Comparison of ENCODE assay signal across 19 cellular contexts in genomic region chr12:75863475-75863874, GRCh38.
DNase-seq lines count a peak whose midpoint lies in the region; ATAC-seq and TF ChIP-seq lines count a peak whose summit lies in the region.
"Had no signal": no experiment of that assay in that cellular context is flagged by ENCODE, and none has a peak within 500 bp of the region (broad histone marks: within the 10 kb centered on the region; RNA-seq: fewer than 3 reads in every experiment).

No MANE protein-coding gene starts in this region.

- no CpG with 5 or more reads among the region's 7 CpGs for WGBS in IMR-90 (ENCODE audit: extremely low coverage in 2 of 2, insufficient read length in 1 of 2), 2 experiments
- whole genome bisulfite sequencing in trophoblast cell (ENCODE audit: extremely low coverage, insufficient coverage, insufficient read length): no CpG with 5 or more reads among the region's 7 CpGs

- H2BK20ac ChIP-seq in IMR-90 (ENCODE audit: low read depth, low read length): peak overlapping the region; percentile 97

- peaks cover 11% of the 10 kb centered on the region for H3K4me1 ChIP-seq in IMR-90 (ENCODE audit: control insufficient read depth, insufficient read depth, low read length)
- no peaks in the 10 kb centered on the region for H3K4me1 ChIP-seq in trophoblast cell (ENCODE audit: control insufficient read depth in 1 of 2, insufficient read depth in 2 of 2, low read length in 2 of 2)
- H3K4me1 ChIP-seq: BLaER1 treated with 17β-estradiol and CSF1 and Interleukin-3, amounts not matched to agents 10 nM and 100 nM had no signal

- TF ChIP-seq POLR2A in IMR-90 (IDR thresholded peaks at IDR 0.05; ENCODE audit: low read depth, low read length): no peak
- no peak for TF ChIP-seq POLR2A in erythroblast (IDR thresholded peaks at IDR 0.05; ENCODE audit: low read length)

- no TSS peak for BruUV-seq in IMR-90 (replicated peaks; lab: Mats Ljungman, UMichigan)

- H3K27me3 Mint-ChIP-seq in naive thymus-derived CD8-positive, alpha-beta T cell: peaks cover 0 to 1% (median 0%) of the 10 kb centered on the region in 5 donors

- H3K36me3 ChIP-seq in IMR-90 (ENCODE audit: control insufficient read depth, insufficient read depth, low read length) (no peaks in the 10 kb centered on the region), trophoblast cell (ENCODE audit: control insufficient read depth in 1 of 2, insufficient read depth in 2 of 2, low read length in 2 of 2) (no peaks in the 10 kb centered on the region)
- H3K36me3 ChIP-seq: BLaER1 treated with 17β-estradiol and CSF1 and Interleukin-3, amounts not matched to agents 10 nM and 100 nM; left ventricle myocardium inferior had no signal

- H2AFZ ChIP-seq in IMR-90 (replicated peaks; ENCODE audit: low read length, poor library complexity) (peak overlapping the region; percentile 82), trophoblast cell (ENCODE audit: insufficient read depth, low read length, poor library complexity) (no peak overlapping the region)

- no peak overlapping the region for H3K4me3 Mint-ChIP-seq in naive thymus-derived CD8-positive, alpha-beta T cell
- H3K4me3 Mint-ChIP-seq: activated naive CD4-positive, alpha-beta T cell treated with anti-CD3 and anti-CD28 coated beads, Interleukin-2, amount 10 ng/mL, durations not matched to agents 7 days and 5 days; endodermal cell had no signal

- intact Hi-C loops in IMR-90 (cut with micrococcal nuclease): no loop called here

- peak overlapping the region; percentile 74; the same call in 1 of the 2 replicates for H3K23ac ChIP-seq in IMR-90 (ENCODE audit: low read depth, low read length)
- no peak overlapping the region for H3K23ac ChIP-seq in trophoblast cell (ENCODE audit: low read length)

- H4K8ac ChIP-seq in IMR-90 (ENCODE audit: low read depth in 2 of 2, low read length in 2 of 2): peak overlapping the region; percentile 77 to 94
- no peak overlapping the region for H4K8ac ChIP-seq in trophoblast cell (ENCODE audit: low read depth, low read length)

- H4K91ac ChIP-seq in IMR-90 (ENCODE audit: insufficient read depth, low read depth, low read length): peak overlapping the region; percentile 87
- H4K91ac ChIP-seq in trophoblast cell (ENCODE audit: low read depth, low read length): no peak overlapping the region

- H3K9me1 ChIP-seq in IMR-90 (ENCODE audit: insufficient read depth, low read length): 0 out of 2 replicates have a peak, but pooled peaks cover 4% of the 10 kb centered on the region

- no peak for TF ChIP-seq RAD21 in IMR-90 (IDR thresholded peaks at IDR 0.05; ENCODE audit: low read length)

- no peak overlapping the region for H3K9ac ChIP-seq in IMR-90 (ENCODE audit: low read depth, low read length)
- H3K9ac ChIP-seq in trophoblast cell (ENCODE audit: low read length): no peak overlapping the region
- H3K9ac ChIP-seq: BLaER1 treated with 17β-estradiol and CSF1 and Interleukin-3, amounts not matched to agents 10 nM and 100 nM had no signal

- peak overlapping the region; percentile 66 for H2BK12ac ChIP-seq in trophoblast cell (ENCODE audit: low read length)

- no peaks in the 10 kb centered on the region for H3K4me1 Mint-ChIP-seq in naive thymus-derived CD8-positive, alpha-beta T cell
- H3K4me1 Mint-ChIP-seq: endodermal cell had no signal

- peak overlapping the region; percentile 91 for H2AK5ac ChIP-seq in IMR-90 (ENCODE audit: low read depth, low read length)
- no peak overlapping the region for H2AK5ac ChIP-seq in trophoblast cell (ENCODE audit: low read length)

- H3K14ac ChIP-seq in IMR-90 (replicated peaks; ENCODE audit: low read depth, low read length) (peak overlapping the region; percentile 94), trophoblast cell (ENCODE audit: low read length) (no peak overlapping the region)

- no peak overlapping the region for H4K12ac ChIP-seq in trophoblast cell (ENCODE audit: low read depth, low read length)

- H3K18ac ChIP-seq in IMR-90 (ENCODE audit: low read depth, low read length) (peak overlapping the region; percentile 74), trophoblast cell (ENCODE audit: low read length) (no peak overlapping the region)

- CTCF ChIA-PET in IMR-90 (lab: Yijun Ruan, JAX) (interaction anchor here (0.6 kb wide), 1 partner anchor 242 kb away, joined by 3 read pairs; no protein-coding TSS in a partner anchor), RWPE1 (lab: Yijun Ruan, JAX) (interaction anchor here (0.9 kb wide), 1 partner anchor 9 kb away, joined by 3 read pairs; no protein-coding TSS in a partner anchor)

- H3K27me3 ChIP-seq in IMR-90 (ENCODE audit: control insufficient read depth, insufficient read depth, low read length): no peaks in the 10 kb centered on the region
- no peaks in the 10 kb centered on the region for H3K27me3 ChIP-seq in trophoblast cell (ENCODE audit: insufficient read depth, low read length)
- H3K27me3 ChIP-seq: BLaER1 treated with 17β-estradiol and CSF1 and Interleukin-3, amounts not matched to agents 10 nM and 100 nM had no signal

- peak overlapping the region; percentile 82 for H4K5ac ChIP-seq in IMR-90 (ENCODE audit: low read depth, low read length)

- H2BK5ac ChIP-seq in IMR-90 (ENCODE audit: low read depth, low read length, poor library complexity, severe bottlenecking) (peak overlapping the region; percentile 69), trophoblast cell (ENCODE audit: low read depth, low read length, poor library complexity) (no peak overlapping the region)

- ATAC-seq in IMR-90 (ENCODE audit: low read depth): peak; percentile 11
- ATAC-seq in naive thymus-derived CD8-positive, alpha-beta T cell: no peak
- ATAC-seq in GM21717 (IDR thresholded peaks at IDR 0.05; ENCODE audit: unreplicated experiment): no peak
- no peak for ATAC-seq in GM19395 (IDR thresholded peaks at IDR 0.05; ENCODE audit: unreplicated experiment)

- dilution Hi-C loops in IMR-90 (cut with HindIII; ENCODE audit: low sequenced_read_pairs, unreplicated experiment): no loop called here

- peak overlapping the region; percentile 77 for H3K27ac ChIP-seq in IMR-90 (ENCODE audit: insufficient read depth, low read length)
- H3K27ac ChIP-seq in RWPE1: peak overlapping the region; percentile 75
- H3K27ac ChIP-seq in epithelial cell of prostate: peak overlapping the region; percentile 99
- no peak overlapping the region for H3K27ac ChIP-seq in trophoblast cell (ENCODE audit: low read depth, low read length)
- H3K27ac ChIP-seq: BLaER1 treated with 17β-estradiol and CSF1 and Interleukin-3, amounts not matched to agents 10 nM and 100 nM; HL-60; left ventricle myocardium inferior had no signal

- H2BK120ac ChIP-seq in IMR-90 (ENCODE audit: low read depth, low read length) (peak overlapping the region; percentile 95), trophoblast cell (ENCODE audit: insufficient read depth, low read length, poor library complexity) (no peak overlapping the region)

- in situ Hi-C loops in IMR-90 (cut with MboI; ENCODE audit: low sequenced_read_pairs): no loop called here

- H3K27ac Mint-ChIP-seq in naive thymus-derived CD8-positive, alpha-beta T cell: no peak overlapping the region
- H3K27ac Mint-ChIP-seq: activated naive CD4-positive, alpha-beta T cell treated with anti-CD3 and anti-CD28 coated beads, Interleukin-2, amount 10 ng/mL, durations not matched to agents 7 days and 5 days; endodermal cell had no signal

- H3K36me3 Mint-ChIP-seq in naive thymus-derived CD8-positive, alpha-beta T cell: peaks cover 0 to 7% (median 0%) of the 10 kb centered on the region in 3 donors
- H3K36me3 Mint-ChIP-seq: activated naive CD4-positive, alpha-beta T cell treated with anti-CD3 and anti-CD28 coated beads, Interleukin-2, amount 10 ng/mL, durations not matched to agents 7 days and 5 days had no signal

- H2BK15ac ChIP-seq in IMR-90 (ENCODE audit: low read depth, low read length): peak overlapping the region; percentile 85; the same call in 2 of the 3 replicates

- no peak overlapping the region for H3K56ac ChIP-seq in IMR-90 (ENCODE audit: extremely low read depth, insufficient read depth, low read length)

- no peak for TF ChIP-seq CTCF in IMR-90 (conservative IDR thresholded peaks at IDR 0.05; ENCODE audit: low read depth, low read length)
- no peak for TF ChIP-seq CTCF in RWPE1 (conservative IDR thresholded peaks at IDR 0.05; ENCODE audit: low read depth)

- no peaks in the 10 kb centered on the region for H4K20me1 ChIP-seq in IMR-90 (ENCODE audit: insufficient read depth, low read length)
- H4K20me1 ChIP-seq: BLaER1 treated with 17β-estradiol and CSF1 and Interleukin-3, amounts not matched to agents 10 nM and 100 nM had no signal

- H3K9me3 Mint-ChIP-seq in naive thymus-derived CD8-positive, alpha-beta T cell: peaks cover 0 to 15% (median 2%) of the 10 kb centered on the region in 9 donors
- H3K9me3 Mint-ChIP-seq: activated naive CD4-positive, alpha-beta T cell treated with anti-CD3 and anti-CD28 coated beads, Interleukin-2, amount 10 ng/mL, durations not matched to agents 7 days and 5 days had no signal

- POLR2A ChIA-PET in IMR-90 (lab: Charles Lee; ENCODE audit: unreplicated experiment): no interaction called here
- POLR2A ChIA-PET in RWPE1 (lab: Yijun Ruan, JAX; ENCODE audit: low non-redundant PET): no interaction called here
- POLR2A ChIA-PET in naive thymus-derived CD8-positive, alpha-beta T cell (lab: Charles Lee): no interaction called here

- H3K4me3 ChIP-seq in IMR-90 (ENCODE audit: insufficient read depth, low read depth, low read length) (no peak overlapping the region), trophoblast cell (ENCODE audit: low read depth, low read length) (no peak overlapping the region)
- H3K4me3 ChIP-seq: BLaER1 treated with 17β-estradiol and CSF1 and Interleukin-3, amounts not matched to agents 10 nM and 100 nM; left ventricle myocardium inferior had no signal

- H3K4ac ChIP-seq in IMR-90 (ENCODE audit: low read depth, low read length) (peak overlapping the region; percentile 95), trophoblast cell (ENCODE audit: low read depth, low read length) (no peak overlapping the region)

- DNase-seq in IMR-90: peak; percentile 20
- DNase-seq in RWPE1 (ENCODE audit: low spot score): peak; percentile 49
- peak; percentile 29 for DNase-seq in epithelial cell of prostate (ENCODE audit: low read depth, low spot score)
- DNase-seq in trophoblast cell: no peak
- DNase-seq in erythroblast (lab: John Stamatoyannopoulos, UW): no peak
- DNase-seq in naive thymus-derived CD8-positive, alpha-beta T cell: no peak
- DNase-seq: activated CD4-positive, alpha-beta T cell treated with anti-CD3 and anti-CD28 coated beads, Interleukin-2, amount 50 U/mL, for 4 hours; activated naive CD4-positive, alpha-beta T cell treated with anti-CD3 and anti-CD28 coated beads, Interleukin-2, amount 10 ng/mL, durations not matched to agents 7 days and 5 days; activated T-cell treated with anti-CD3 and anti-CD28 coated beads for 4 hours; DMS 273 treated with DMSO at 0.1 percent for 48 hours; endodermal cell; left ventricle myocardium inferior; NCI-H1092; NCI-H774; retina had no signal

- H3K79me1 ChIP-seq in IMR-90 (ENCODE audit: low read depth in 1 of 2, low read length in 2 of 2) (no peaks in the 10 kb centered on the region), trophoblast cell (ENCODE audit: low read length) (no peaks in the 10 kb centered on the region)

- H2AK9ac ChIP-seq in IMR-90 (replicated peaks; ENCODE audit: low read depth, low read length, poor library complexity): no peak overlapping the region

- H3K9me3 ChIP-seq in IMR-90 (ENCODE audit: control insufficient read depth, insufficient read depth, low read length): no peaks in the 10 kb centered on the region
- H3K9me3 ChIP-seq in trophoblast cell (ENCODE audit: insufficient read depth, low read depth, low read length): no peaks in the 10 kb centered on the region
- H3K9me3 ChIP-seq: left ventricle myocardium inferior had no signal

- no peak overlapping the region for H3K4me2 ChIP-seq in IMR-90 (ENCODE audit: low read depth, low read length)
- H3K4me2 ChIP-seq in trophoblast cell (ENCODE audit: low read length): no peak overlapping the region
- H3K4me2 ChIP-seq: BLaER1 treated with 17β-estradiol and CSF1 and Interleukin-3, amounts not matched to agents 10 nM and 100 nM had no signal

- no peaks in the 10 kb centered on the region for H3K79me2 ChIP-seq in trophoblast cell (ENCODE audit: control insufficient read depth, insufficient read depth, low read length, poor library complexity)

Comparison
In these comparisons a context has a peak if more than half of its experiments do, and no peak if none do; other contexts are left out.
1. DNase-seq: peak in IMR-90 (single experiment), RWPE1 (single experiment) and epithelial cell of prostate (single experiment); none in trophoblast cell (0 of 2), erythroblast (0 of 2) and naive thymus-derived CD8-positive, alpha-beta T cell (0 of 10).